Comparison of ENCODE assay signal across 14 cellular contexts in the genomic region with DNA sequence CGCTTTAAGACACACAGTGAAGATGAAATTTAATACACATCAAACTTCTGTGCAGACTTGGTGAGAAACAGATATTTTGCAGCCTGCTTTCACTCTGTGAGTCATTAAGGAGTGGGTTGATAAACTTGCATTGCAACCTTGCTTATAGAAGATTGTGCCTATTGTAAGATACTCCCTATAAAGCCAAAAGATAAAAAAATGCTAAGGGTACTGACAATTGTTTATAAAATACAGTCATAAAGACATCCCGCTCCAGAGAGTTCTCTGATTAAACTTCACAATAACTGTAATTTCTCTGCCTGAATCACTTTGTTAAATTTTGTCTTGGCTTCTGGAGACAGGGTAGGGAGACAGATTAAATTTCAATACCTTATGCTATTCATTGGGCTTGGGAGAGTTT. TPM values are rescaled to one million over a fixed set of nuclear protein-coding genes. Genes with fewer than 3 reads are reported as not detected.
DNase-seq lines count a peak whose midpoint lies in the region; ATAC-seq and TF ChIP-seq lines count a peak whose summit lies in the region.
"Had no signal": no experiment of that assay in that cellular context is flagged by ENCODE, and none has a peak within 500 bp of the region (broad histone marks: within the 10 kb centered on the region; RNA-seq: fewer than 3 reads in every experiment).

No MANE protein-coding gene starts in this region.

- ATAC-seq in SK-N-SH treated with all-trans-retinoic acid at 6 μM for 48 hours (peak; percentile 73), GM19351 (IDR thresholded peaks at IDR 0.05; ENCODE audit: unreplicated experiment) (no peak), HG03439 (IDR thresholded peaks at IDR 0.05; ENCODE audit: unreplicated experiment) (no peak)
- ATAC-seq: stimulated activated naive B cell treated with anti-CD40 and anti-IgM and Interleukin-4, amounts not matched to agents 10 μg/mL and 1 μg/mL and 100 μg/mL, for 72 hours had no signal

- no peaks in the 10 kb centered on the region; the same call in 1 of the 2 replicates for H3K36me3 ChIP-seq in HUES48 (ENCODE audit: control insufficient read depth, insufficient read depth, low read length)
- H3K36me3 ChIP-seq in prostate gland: no peaks in the 10 kb centered on the region

- in situ Hi-C loops in ACHN (cut with HindIII; ENCODE audit: low pct_ligation_motif_present, low pct_unique_long_range_greater_than_20kb, low sequenced_read_pairs): no loop called here

- H3K27me3 ChIP-seq in HUES48 (ENCODE audit: control insufficient read depth, insufficient read depth, low read length) (no peaks in the 10 kb centered on the region), prostate gland (replicated peaks; ENCODE audit: insufficient read depth) (no peaks in the 10 kb centered on the region)

- no peak overlapping the region for H3K9ac ChIP-seq in HUES48 (ENCODE audit: low read depth, low read length)

- H3K4me1 ChIP-seq in HUES48 (ENCODE audit: control insufficient read depth, insufficient read depth, low read length) (peaks cover 31% of the 10 kb centered on the region), prostate gland (replicated peaks) (peaks cover 5% of the 10 kb centered on the region)

- H3K9me3 ChIP-seq in HUES48 (ENCODE audit: control insufficient read depth, insufficient read depth, low read length) (no peaks in the 10 kb centered on the region), prostate gland (no peaks in the 10 kb centered on the region)

- intact Hi-C loops in prostate gland (cut with DNase I): no loop called here

- DNase-seq in ACHN: peak; percentile 26
- DNase-seq in fibroblast of the aortic adventitia (ENCODE audit: low read depth): peak; percentile 84
- no peak for DNase-seq in HT-29 (ENCODE audit: low spot score)
- DNase-seq in prostate gland (ENCODE audit: low spot score): no peak
- DNase-seq: activated CD4-positive, alpha-beta T cell treated with anti-CD3 and anti-CD28 coated beads for 1 hour; midbrain; NCI-H1092; NCI-H748 treated with DMSO at 0.1 percent for 48 hours; stimulated activated CD4-positive, alpha-beta T cell treated with anti-CD3 and anti-CD28 coated beads, Interleukin-4, amount 100 ng/mL, for 1 hour; stimulated activated naive B cell treated with anti-CD40 and anti-IgM and Interleukin-4, amounts not matched to agents 10 μg/mL and 1 μg/mL and 100 μg/mL, for 72 hours had no signal

- WGBS in prostate gland: 68% methylated on average over 2 of the region's 2 CpGs

- TF ChIP-seq CTCF in fibroblast of the aortic adventitia (IDR thresholded peaks at IDR 0.05; ENCODE audit: insufficient read depth, low read length): no peak
- TF ChIP-seq CTCF in prostate gland (IDR thresholded peaks at IDR 0.05): no peak

- H3K27ac ChIP-seq in HUES48 (ENCODE audit: low read depth, low read length) (peak overlapping the region; percentile 93), prostate gland (no peak overlapping the region)

- no peak for TF ChIP-seq POLR2A in prostate gland (IDR thresholded peaks at IDR 0.05)

- H3K4me3 ChIP-seq in HUES48 (ENCODE audit: low read depth, low read length): no peak overlapping the region
- no peak overlapping the region for H3K4me3 ChIP-seq in fibroblast of the aortic adventitia (ENCODE audit: low read depth, low read length)
- H3K4me3 ChIP-seq in prostate gland: no peak overlapping the region

TF ChIP-seq in SK-N-SH treated with all-trans-retinoic acid at 6 μM for 48 hours, 23 proteins besides CTCF, POLR2A, EP300 and RAD21:
- TF ChIP-seq ISL1 (CRISPR knock-in tag; IDR thresholded peaks at IDR 0.05) (no peak), OSR1 (CRISPR knock-in tag; IDR thresholded peaks at IDR 0.05) (no peak), RARB (CRISPR knock-in tag; IDR thresholded peaks at IDR 0.05) (no peak), CSRNP3 (CRISPR knock-in tag; IDR thresholded peaks at IDR 0.05) (no peak), ZNF70 (CRISPR knock-in tag; IDR thresholded peaks at IDR 0.05) (no peak), ZFP3 (CRISPR knock-in tag; IDR thresholded peaks at IDR 0.05) (no peak), POU6F1 (CRISPR knock-in tag; IDR thresholded peaks at IDR 0.05; ENCODE audit: borderline replicate concordance, low read depth) (no peak), TOX (CRISPR knock-in tag; IDR thresholded peaks at IDR 0.05; ENCODE audit: borderline replicate concordance) (no peak), TCF4 (CRISPR knock-in tag; IDR thresholded peaks at IDR 0.05; ENCODE audit: borderline replicate concordance) (no peak)
- TF ChIP-seq, protein P1, sequence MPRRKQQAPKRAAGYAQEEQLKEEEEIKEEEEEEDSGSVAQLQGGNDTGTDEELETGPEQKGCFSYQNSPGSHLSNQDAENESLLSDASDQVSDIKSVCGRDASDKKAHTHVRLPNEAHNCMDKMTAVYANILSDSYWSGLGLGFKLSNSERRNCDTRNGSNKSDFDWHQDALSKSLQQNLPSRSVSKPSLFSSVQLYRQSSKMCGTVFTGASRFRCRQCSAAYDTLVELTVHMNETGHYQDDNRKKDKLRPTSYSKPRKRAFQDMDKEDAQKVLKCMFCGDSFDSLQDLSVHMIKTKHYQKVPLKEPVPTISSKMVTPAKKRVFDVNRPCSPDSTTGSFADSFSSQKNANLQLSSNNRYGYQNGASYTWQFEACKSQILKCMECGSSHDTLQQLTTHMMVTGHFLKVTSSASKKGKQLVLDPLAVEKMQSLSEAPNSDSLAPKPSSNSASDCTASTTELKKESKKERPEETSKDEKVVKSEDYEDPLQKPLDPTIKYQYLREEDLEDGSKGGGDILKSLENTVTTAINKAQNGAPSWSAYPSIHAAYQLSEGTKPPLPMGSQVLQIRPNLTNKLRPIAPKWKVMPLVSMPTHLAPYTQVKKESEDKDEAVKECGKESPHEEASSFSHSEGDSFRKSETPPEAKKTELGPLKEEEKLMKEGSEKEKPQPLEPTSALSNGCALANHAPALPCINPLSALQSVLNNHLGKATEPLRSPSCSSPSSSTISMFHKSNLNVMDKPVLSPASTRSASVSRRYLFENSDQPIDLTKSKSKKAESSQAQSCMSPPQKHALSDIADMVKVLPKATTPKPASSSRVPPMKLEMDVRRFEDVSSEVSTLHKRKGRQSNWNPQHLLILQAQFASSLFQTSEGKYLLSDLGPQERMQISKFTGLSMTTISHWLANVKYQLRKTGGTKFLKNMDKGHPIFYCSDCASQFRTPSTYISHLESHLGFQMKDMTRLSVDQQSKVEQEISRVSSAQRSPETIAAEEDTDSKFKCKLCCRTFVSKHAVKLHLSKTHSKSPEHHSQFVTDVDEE (CRISPR knock-in tag; IDR thresholded peaks at IDR 0.05): no peak

RNA-seq across cellular contexts. Expression of gene GALNT7, which starts 49.1 kb away (rescaled TPM):
- total RNA-seq in fibroblast of the aortic adventitia (ENCODE audit: low replicate concordance): 15.4 and 19.6 TPM in 2 replicates
- total RNA-seq in HT-29 (2014; rRNA removed; shearing (Covaris generic)): 14.4 and 15.4 TPM in 2 replicates
- 100 to 1,000 TPM in 1 of 2 donors, 10 to 100 TPM in 1; 45.5 to 109 TPM for total RNA-seq in prostate gland

Comparison
In these comparisons a context has a peak if more than half of its experiments do, and no peak if none do; other contexts are left out.
1. DNase-seq: peak in ACHN (single experiment) and fibroblast of the aortic adventitia (single experiment); none in HT-29 (single experiment) and prostate gland (single experiment).